Comparison of ENCODE assay signal across 8 cellular contexts in genomic region chr1:153775432-153776311, GRCh38. TPM values are rescaled to one million over a fixed set of nuclear protein-coding genes. Genes with fewer than 3 reads are reported as not detected.
DNase-seq lines count a peak whose midpoint lies in the region; ATAC-seq and TF ChIP-seq lines count a peak whose summit lies in the region.

No MANE protein-coding gene starts in this region.

- peaks cover 0 to 45% of the 10 kb centered on the region in 2 experiments; a peak in 1 of 3 replicates for H3K36me3 ChIP-seq in HEK293 (ENCODE audit: control insufficient read depth in 2 of 2, insufficient read depth in 1 of 2, low read length in 2 of 2)

- H3K27ac Mint-ChIP-seq in central memory CD8-positive, alpha-beta T cell (ENCODE audit: low read depth), result peak overlapping the region; percentile 74

- peak; percentile 74 for ATAC-seq in central memory CD8-positive, alpha-beta T cell (replicated peaks; ENCODE audit: extremely low read depth, poor library complexity, severe bottlenecking)
- peak; percentile 75 for ATAC-seq in left colon

- H3K4me3 ChIP-seq in HEK293 (ENCODE audit: low read depth, low read length) (peak overlapping the region; percentile 60), WI38 (ENCODE audit: low read depth, low read length) (peak overlapping the region; percentile 69)

- peak; percentile 56 for DNase-seq in DMS53 treated with DMSO at 0.1 percent for 48 hours (lab: John Stamatoyannopoulos, UW; ENCODE audit: unreplicated experiment)
- peak; percentile 74 for DNase-seq in NCI-H2029 (lab: John Stamatoyannopoulos, UW)
- peak; percentile 39 to 44 for DNase-seq in central memory CD8-positive, alpha-beta T cell (ENCODE audit: low spot score in 2 of 2)
- peak; percentile 84 to 85 for DNase-seq in left colon
- DNase-seq in stimulated activated CD4-positive, alpha-beta T cell treated with anti-CD3 and anti-CD28 coated beads, Interleukin-4, amount 100 ng/mL, for 24 hours, result peak; percentile 59
- no peak for DNase-seq in NCI-H446 treated with DMSO at 0.1 percent for 48 hours (lab: John Stamatoyannopoulos, UW)

- POLR2A ChIA-PET in HEK293 (lab: Yijun Ruan, JAX), result interaction anchor here (0.5 to 1.6 kb wide), 18 partner anchors 8 to 226 kb away, joined by 3 to 9 read pairs (median 4); partner anchors contain the start of genes CHTOP, CREB3L4, INTS3 and JTB

- no peaks in the 10 kb centered on the region for H3K9me3 ChIP-seq in HEK293 (ENCODE audit: control insufficient read depth, insufficient read depth, low read depth, low read length)

- TF ChIP-seq CTCF in HEK293 (tag by site-specific recombination; IDR thresholded peaks at IDR 0.05) (peak; percentile 66), WI38 (IDR thresholded peaks at IDR 0.05; ENCODE audit: low read depth, low read length) (no peak)

- no peaks in the 10 kb centered on the region for H3K27me3 Mint-ChIP-seq in central memory CD8-positive, alpha-beta T cell

- H3K36me3 Mint-ChIP-seq in central memory CD8-positive, alpha-beta T cell (ENCODE audit: insufficient read depth), result peaks cover 8% of the 10 kb centered on the region

- H3K4me3 Mint-ChIP-seq in central memory CD8-positive, alpha-beta T cell, result peak overlapping the region; percentile 86

- peak overlapping the region; percentile 74; the same call in 1 of the 2 replicates for H3K27ac ChIP-seq in HEK293 (ENCODE audit: extremely low read depth, low read depth, low read length)

- no peaks in the 10 kb centered on the region for H3K9me3 Mint-ChIP-seq in central memory CD8-positive, alpha-beta T cell

- H3K4me1 ChIP-seq in HEK293 (ENCODE audit: control insufficient read depth, insufficient read depth, low read length), result peaks cover 8% of the 10 kb centered on the region

- H3K4me1 Mint-ChIP-seq in central memory CD8-positive, alpha-beta T cell, result peaks cover 37% of the 10 kb centered on the region

- CTCF ChIA-PET in HEK293 (lab: Yijun Ruan, JAX), result interaction anchor here (0.8 to 2.7 kb wide), 5 partner anchors 22 to 424 kb away, joined by 3 to 12 read pairs (median 5); partner anchors contain the start of gene RAB13

- intact Hi-C loops in left colon (cut with DNase I, micrococcal nuclease), result no loop called here

TF ChIP-seq in HEK293, 187 proteins besides CTCF, POLR2A, EP300 and RAD21 (continues in another document):
- TF ChIP-seq ZNF704 (tag by site-specific recombination; IDR thresholded peaks at IDR 0.05) (no peak), ZBTB8A (tag by site-specific recombination; IDR thresholded peaks at IDR 0.05) (peak; percentile 39; the same call in 1 of the 2 replicates), ZNF629 (tag by site-specific recombination; IDR thresholded peaks at IDR 0.05) (0 out of 2 replicates have a peak, but pooled peaks have one; percentile 18), SCRT2 (tag by site-specific recombination; IDR thresholded peaks at IDR 0.05) (0 out of 2 replicates have a peak, but pooled peaks have one; percentile 32), ZNF433 (tag by site-specific recombination; IDR thresholded peaks at IDR 0.05; ENCODE audit: low read depth) (no peak), ZSCAN4 (tag by site-specific recombination; IDR thresholded peaks at IDR 0.05) (no peak), PRDM10 (tag by site-specific recombination; IDR thresholded peaks at IDR 0.05) (0 out of 2 replicates have a peak, but pooled peaks have one; percentile 54), ZNF843 (tag by site-specific recombination; IDR thresholded peaks at IDR 0.05) (no peak), INSM2 (tag by site-specific recombination; IDR thresholded peaks at IDR 0.05) (peak; percentile 34), ZBTB1 (tag by site-specific recombination; IDR thresholded peaks at IDR 0.05) (peak; percentile 21; the same call in 1 of the 2 replicates), ZNF792 (tag by site-specific recombination; IDR thresholded peaks at IDR 0.05) (0 out of 2 replicates have a peak, but pooled peaks have one; percentile 50), ZNF398 (tag by site-specific recombination; IDR thresholded peaks at IDR 0.05) (0 out of 2 replicates have a peak, but pooled peaks have one; percentile 25), MZF1 (tag by site-specific recombination; IDR thresholded peaks at IDR 0.05; ENCODE audit: borderline replicate concordance) (no peak)

RNA-seq across cellular contexts. Expression of gene SLC27A3, which starts 0.5 kb away (rescaled TPM):
- 10 to 100 TPM; 22.5 to 24.8 TPM for total RNA-seq in left colon

RNA-seq across cellular contexts. Expression of gene INTS3, which starts 47.8 kb away (rescaled TPM):
- total RNA-seq in left colon, result 10 to 100 TPM; 25.8 to 28.1 TPM
